1 cellular context compared by ENCODE assay signal in the genomic region with DNA sequence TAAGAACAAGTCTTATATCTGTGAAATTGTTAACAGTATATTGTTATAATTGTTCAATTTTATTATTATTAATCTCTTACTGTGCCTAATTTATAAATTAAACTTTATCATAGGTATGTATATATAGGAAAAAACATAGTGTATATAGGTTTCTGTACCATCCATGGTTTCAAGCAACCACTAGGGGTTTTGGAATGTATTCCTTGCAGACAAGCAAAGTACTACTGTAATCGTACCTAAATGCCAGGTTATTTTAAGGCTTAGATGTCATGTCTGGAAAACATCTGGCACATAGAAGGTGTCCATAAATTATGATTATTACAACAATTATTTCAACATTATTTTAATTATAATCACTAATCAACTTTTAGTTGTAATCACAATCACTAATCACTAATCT.
TF ChIP-seq lines count a peak whose summit lies in the region.

No MANE protein-coding gene starts in this region.

TF ChIP-seq in K562, 482 proteins besides CTCF, POLR2A, EP300 and RAD21 (continued from another document):
- TF ChIP-seq, protein P1, sequence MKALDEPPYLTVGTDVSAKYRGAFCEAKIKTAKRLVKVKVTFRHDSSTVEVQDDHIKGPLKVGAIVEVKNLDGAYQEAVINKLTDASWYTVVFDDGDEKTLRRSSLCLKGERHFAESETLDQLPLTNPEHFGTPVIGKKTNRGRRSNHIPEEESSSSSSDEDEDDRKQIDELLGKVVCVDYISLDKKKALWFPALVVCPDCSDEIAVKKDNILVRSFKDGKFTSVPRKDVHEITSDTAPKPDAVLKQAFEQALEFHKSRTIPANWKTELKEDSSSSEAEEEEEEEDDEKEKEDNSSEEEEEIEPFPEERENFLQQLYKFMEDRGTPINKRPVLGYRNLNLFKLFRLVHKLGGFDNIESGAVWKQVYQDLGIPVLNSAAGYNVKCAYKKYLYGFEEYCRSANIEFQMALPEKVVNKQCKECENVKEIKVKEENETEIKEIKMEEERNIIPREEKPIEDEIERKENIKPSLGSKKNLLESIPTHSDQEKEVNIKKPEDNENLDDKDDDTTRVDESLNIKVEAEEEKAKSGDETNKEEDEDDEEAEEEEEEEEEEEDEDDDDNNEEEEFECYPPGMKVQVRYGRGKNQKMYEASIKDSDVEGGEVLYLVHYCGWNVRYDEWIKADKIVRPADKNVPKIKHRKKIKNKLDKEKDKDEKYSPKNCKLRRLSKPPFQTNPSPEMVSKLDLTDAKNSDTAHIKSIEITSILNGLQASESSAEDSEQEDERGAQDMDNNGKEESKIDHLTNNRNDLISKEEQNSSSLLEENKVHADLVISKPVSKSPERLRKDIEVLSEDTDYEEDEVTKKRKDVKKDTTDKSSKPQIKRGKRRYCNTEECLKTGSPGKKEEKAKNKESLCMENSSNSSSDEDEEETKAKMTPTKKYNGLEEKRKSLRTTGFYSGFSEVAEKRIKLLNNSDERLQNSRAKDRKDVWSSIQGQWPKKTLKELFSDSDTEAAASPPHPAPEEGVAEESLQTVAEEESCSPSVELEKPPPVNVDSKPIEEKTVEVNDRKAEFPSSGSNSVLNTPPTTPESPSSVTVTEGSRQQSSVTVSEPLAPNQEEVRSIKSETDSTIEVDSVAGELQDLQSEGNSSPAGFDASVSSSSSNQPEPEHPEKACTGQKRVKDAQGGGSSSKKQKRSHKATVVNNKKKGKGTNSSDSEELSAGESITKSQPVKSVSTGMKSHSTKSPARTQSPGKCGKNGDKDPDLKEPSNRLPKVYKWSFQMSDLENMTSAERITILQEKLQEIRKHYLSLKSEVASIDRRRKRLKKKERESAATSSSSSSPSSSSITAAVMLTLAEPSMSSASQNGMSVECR (CRISPR knock-in tag; IDR thresholded peaks at IDR 0.05), result no peak
- TF ChIP-seq KLF16 (IDR thresholded peaks at IDR 0.05) (no peak), BDP1 (IDR thresholded peaks at IDR 0.05; ENCODE audit: insufficient read depth, insufficient read length) (no peak), ADNP (tag; IDR thresholded peaks at IDR 0.05) (no peak), SMARCB1 (IDR thresholded peaks at IDR 0.05; ENCODE audit: insufficient read length, low read depth) (no peak), NFRKB (IDR thresholded peaks at IDR 0.05; ENCODE audit: low read depth) (no peak), BCL6 (CRISPR knock-in tag; IDR thresholded peaks at IDR 0.05) (no peak), BCLAF1 (IDR thresholded peaks at IDR 0.05; ENCODE audit: borderline replicate concordance in 1 of 2, control insufficient read depth in 1 of 2, low read depth in 2 of 2, low read length in 1 of 2) (no peak), ARID1B (IDR thresholded peaks at IDR 0.05) (no peak), ZNF696 (CRISPR knock-in tag; conservative IDR thresholded peaks at IDR 0.05) (no peak)
